In genomic region chr22:37418627-37419369, GRCh38 we compare ENCODE assay signal across 12 cellular contexts. TPM values are rescaled to one million over a fixed set of nuclear protein-coding genes. Genes with fewer than 3 reads are reported as not detected.
DNase-seq lines count a peak whose midpoint lies in the region; ATAC-seq, FAIRE-seq and TF ChIP-seq lines count a peak whose summit lies in the region.
"Had no signal": no experiment of that assay in that cellular context is flagged by ENCODE, and none has a peak within 500 bp of the region (broad histone marks: within the 10 kb centered on the region; RNA-seq: fewer than 3 reads in every experiment).

No MANE protein-coding gene starts in this region.

- peaks cover 68% of the 10 kb centered on the region for H3K27me3 Mint-ChIP-seq in activated CD4-positive, alpha-beta T cell treated with anti-CD3 and anti-CD28 coated beads, Interleukin-2, amount 10 ng/mL, durations not matched to agents 24 days and 14 days

- H3K27ac Mint-ChIP-seq in activated CD4-positive, alpha-beta T cell treated with anti-CD3 and anti-CD28 coated beads, Interleukin-2, amount 10 ng/mL, durations not matched to agents 24 days and 14 days, result no peak overlapping the region

- no peaks in the 10 kb centered on the region for H3K9me3 Mint-ChIP-seq in activated CD4-positive, alpha-beta T cell treated with anti-CD3 and anti-CD28 coated beads, Interleukin-2, amount 10 ng/mL, durations not matched to agents 24 days and 14 days

- no peaks in the 10 kb centered on the region for H3K36me3 Mint-ChIP-seq in activated CD4-positive, alpha-beta T cell treated with anti-CD3 and anti-CD28 coated beads, Interleukin-2, amount 10 ng/mL, durations not matched to agents 24 days and 14 days (ENCODE audit: low read depth)

- no peak for TF ChIP-seq CTCF in RWPE1 (conservative IDR thresholded peaks at IDR 0.05; ENCODE audit: low read depth)

- peaks cover 18 to 19% of the 10 kb centered on the region in 2 donors for H3K27me3 ChIP-seq in small intestine (ENCODE audit: control insufficient read depth in 2 of 2, insufficient read depth in 2 of 2, low read length in 2 of 2)

- ATAC-seq in esophagus mucosa, result peak; percentile 89
- ATAC-seq in GM18520 (IDR thresholded peaks at IDR 0.05; ENCODE audit: unreplicated experiment), result no peak
- ATAC-seq: body of pancreas had no signal

- H3K4me1 ChIP-seq in small intestine (ENCODE audit: control insufficient read depth in 2 of 2, insufficient read depth in 1 of 2, low read depth in 1 of 2, low read length in 1 of 2), result no peaks in the 10 kb centered on the region

- H3K4me1 Mint-ChIP-seq in activated CD4-positive, alpha-beta T cell treated with anti-CD3 and anti-CD28 coated beads, Interleukin-2, amount 10 ng/mL, durations not matched to agents 24 days and 14 days, result peaks cover 27% of the 10 kb centered on the region

- H3K27ac ChIP-seq in RWPE1 (peak overlapping the region; percentile 73), small intestine (ENCODE audit: low read depth in 1 of 2, low read length in 1 of 2) (no peak overlapping the region)
- H3K27ac ChIP-seq: body of pancreas, esophagus squamous epithelium had no signal

- H3K9me3 ChIP-seq in small intestine (ENCODE audit: control insufficient read depth, low read depth), result no peaks in the 10 kb centered on the region
- H3K9me3 ChIP-seq: body of pancreas, esophagus squamous epithelium had no signal

- no peak for DNase-seq in activated CD4-positive, alpha-beta T cell treated with anti-CD3 and anti-CD28 coated beads, Interleukin-2, amount 10 ng/mL, durations not matched to agents 24 days and 14 days
- no peak for DNase-seq in activated CD4-positive, alpha-beta T cell treated with anti-CD3 and anti-CD28 coated beads for 1 hour
- DNase-seq in RWPE1 (ENCODE audit: low spot score), result no peak
- DNase-seq in small intestine, result peak; percentile 58
- DNase-seq in activated CD8-positive, alpha-beta memory T cell treated with anti-CD3 and anti-CD28 coated beads for 24 hours, result no peak
- DNase-seq in GM03348 (ENCODE audit: low spot score), result no peak
- DNase-seq: body of pancreas; esophagus squamous epithelium; NCI-H1048; NK-92 treated with Interleukin-12 subunit alpha and Interleukin-12 subunit beta, amount 100 ng/mL, for 24 hours had no signal

- no peak overlapping the region for H3K4me3 ChIP-seq in small intestine (ENCODE audit: low read depth in 1 of 2, low read length in 2 of 2)
- H3K4me3 ChIP-seq: body of pancreas had no signal

- H3K4me3 Mint-ChIP-seq in activated CD4-positive, alpha-beta T cell treated with anti-CD3 and anti-CD28 coated beads, Interleukin-2, amount 10 ng/mL, durations not matched to agents 24 days and 14 days, result peak overlapping the region; percentile 74

- FAIRE-seq in small intestine (lab: Jason Lieb, UNC), result no peak

- CTCF ChIA-PET in RWPE1 (lab: Yijun Ruan, JAX), result no interaction called here

- WGBS in small intestine, 3 donors, result 13 to 56% (median 39%) methylated on average over 28 of the region's 28 CpGs

- POLR2A ChIA-PET in RWPE1 (lab: Yijun Ruan, JAX; ENCODE audit: low non-redundant PET), result no interaction called here

- H3K36me3 ChIP-seq in small intestine (ENCODE audit: control insufficient read depth in 2 of 2, insufficient read depth in 2 of 2, low read length in 2 of 2), result no peaks in the 10 kb centered on the region
- H3K36me3 ChIP-seq: esophagus squamous epithelium had no signal

- intact Hi-C loops in activated CD4-positive, alpha-beta T cell treated with anti-CD3 and anti-CD28 coated beads, Interleukin-2, amount 10 ng/mL, durations not matched to agents 24 days and 14 days (cut with micrococcal nuclease), result loop anchor here (5.0 kb wide), 1 partner anchor 39 kb away; no protein-coding TSS in a partner anchor

RNA-seq across cellular contexts. Expression of gene ELFN2, which starts 8.5 kb away (rescaled TPM):
- 0.07 and 0.09 TPM in 2 replicates for total RNA-seq in activated CD4-positive, alpha-beta T cell treated with anti-CD3 and anti-CD28 coated beads, Interleukin-2, amount 10 ng/mL, durations not matched to agents 24 days and 14 days
- total RNA-seq in esophagus mucosa, result not detected
- polyA plus RNA-seq in small intestine, result under 1 TPM in 1 of 3 donors, not detected in 2; 0.16 TPM
- total RNA-seq: esophagus squamous epithelium had no signal
